8 cellular contexts compared by ENCODE assay signal in genomic region chr15:33194237-33194636, GRCh38. TPM values are rescaled to one million over a fixed set of nuclear protein-coding genes. Genes with fewer than 3 reads are reported as not detected.
DNase-seq lines count a peak whose midpoint lies in the region; ATAC-seq and TF ChIP-seq lines count a peak whose summit lies in the region.

No MANE protein-coding gene starts in this region.

- peak overlapping the region; percentile 44 to 75 for H3K4me3 ChIP-seq in neuronal stem cell (ENCODE audit: low read length in 2 of 2)

- H3K18ac ChIP-seq in neuronal stem cell (ENCODE audit: low read length), result peak overlapping the region; percentile 5

- no peaks in the 10 kb centered on the region for H3K36me3 Mint-ChIP-seq in CD4-positive, alpha-beta T cell (ENCODE audit: low read depth)
- no peaks in the 10 kb centered on the region for H3K36me3 Mint-ChIP-seq in effector memory CD8-positive, alpha-beta T cell (ENCODE audit: insufficient read depth)

- no peak overlapping the region for H3K9ac ChIP-seq in neuronal stem cell (ENCODE audit: low read depth, low read length, poor library complexity)

- CTCF ChIA-PET in CD4-positive, alpha-beta T cell (lab: Charles Lee), result no interaction called here

- no peak overlapping the region for H4K8ac ChIP-seq in neuronal stem cell (ENCODE audit: low read depth, low read length)

- H3K79me1 ChIP-seq in neuronal stem cell (ENCODE audit: low read depth, low read length), result no peaks in the 10 kb centered on the region

- H3K27me3 ChIP-seq in CD4-positive, alpha-beta T cell (ENCODE audit: control insufficient read depth, insufficient read depth, low read length), result no peaks in the 10 kb centered on the region
- H3K27me3 ChIP-seq in neuronal stem cell (ENCODE audit: control insufficient read depth in 3 of 3, insufficient read depth in 3 of 3, low read depth in 1 of 3, low read length in 3 of 3), result peaks cover 0 to 21% (median 2%) of the 10 kb centered on the region in 3 experiments

- no peaks in the 10 kb centered on the region for H3K9me3 Mint-ChIP-seq in CD4-positive, alpha-beta T cell
- no peaks in the 10 kb centered on the region for H3K9me3 Mint-ChIP-seq in effector memory CD8-positive, alpha-beta T cell

- no peak overlapping the region for H4K91ac ChIP-seq in neuronal stem cell (ENCODE audit: low read depth, low read length, poor library complexity)

- H3K23ac ChIP-seq in neuronal stem cell (ENCODE audit: low read depth, low read length, poor library complexity), result no peak overlapping the region

- POLR2A ChIA-PET in CD4-positive, alpha-beta T cell (lab: Charles Lee), result interaction anchor here (0.6 to 2.1 kb wide), 4 partner anchors 8 to 23 kb away, joined by 3 to 5 read pairs (median 3); no protein-coding TSS in a partner anchor

- peak overlapping the region; percentile 68 for H3K27ac Mint-ChIP-seq in CD4-positive, alpha-beta T cell
- H3K27ac Mint-ChIP-seq in effector memory CD8-positive, alpha-beta T cell, result no peak overlapping the region

- H3K27ac ChIP-seq in CD4-positive, alpha-beta T cell (ENCODE audit: low read depth, low read length), result no peak overlapping the region
- no peak overlapping the region for H3K27ac ChIP-seq in neuronal stem cell (replicated peaks; ENCODE audit: low read length)

- ATAC-seq in CD4-positive, alpha-beta T cell (ENCODE audit: poor library complexity), result no peak
- no peak for ATAC-seq in effector memory CD8-positive, alpha-beta T cell (replicated peaks)
- ATAC-seq in HG03378 (IDR thresholded peaks at IDR 0.05; ENCODE audit: unreplicated experiment) (no peak), HG03520 (IDR thresholded peaks at IDR 0.05; ENCODE audit: unreplicated experiment) (no peak), HG02623 (IDR thresholded peaks at IDR 0.05; ENCODE audit: unreplicated experiment) (no peak)

- TF ChIP-seq CTCF in CD4-positive, alpha-beta T cell (IDR thresholded peaks at IDR 0.05), result no peak

- no peak overlapping the region for H3K14ac ChIP-seq in neuronal stem cell (ENCODE audit: low read length)

- no CpG with 5 or more reads among the region's 17 CpGs for WGBS in neuronal stem cell (ENCODE audit: extremely low coverage in 2 of 2, insufficient read length in 2 of 2, insufficient replicate concordance in 1 of 2), 2 donors

- H3K36me3 ChIP-seq in neuronal stem cell (replicated peaks in 1 of 2; ENCODE audit: control insufficient read depth in 2 of 2, insufficient read depth in 2 of 2, low read length in 2 of 2), result no peaks in the 10 kb centered on the region

- DNase-seq in CD4-positive, alpha-beta T cell, result peak in 1 of 10 experiments; percentile 0
- DNase-seq in NCI-H748 treated with DMSO at 0.1 percent for 48 hours (lab: John Stamatoyannopoulos, UW) (peak; percentile 26), neuronal stem cell (ENCODE audit: low spot score) (peak; percentile 58), SKM-1 treated with dmso at 0.1 percent for 144 hours (lab: John Stamatoyannopoulos, UW; ENCODE audit: unreplicated experiment) (no peak)
- DNase-seq in effector memory CD8-positive, alpha-beta T cell, result no peak

- no peak overlapping the region for H2BK5ac ChIP-seq in neuronal stem cell (ENCODE audit: low read length)

- H2AK5ac ChIP-seq in neuronal stem cell (ENCODE audit: low read depth, low read length), result no peak overlapping the region

- no peak overlapping the region for H2BK120ac ChIP-seq in neuronal stem cell (ENCODE audit: low read depth, low read length)

- H3K4ac ChIP-seq in neuronal stem cell (ENCODE audit: low read length), result no peak overlapping the region

- peak overlapping the region; percentile 87 for H3K4me3 Mint-ChIP-seq in CD4-positive, alpha-beta T cell
- peak overlapping the region; percentile 67 to 76 for H3K4me3 Mint-ChIP-seq in effector memory CD8-positive, alpha-beta T cell

- H2BK15ac ChIP-seq in neuronal stem cell (ENCODE audit: low read length), result no peak overlapping the region

- intact Hi-C loops in CD4-positive, alpha-beta T cell (cut with DNase I, micrococcal nuclease), result loop anchor here in 1 of 2 experiments (2.0 kb wide), 1 partner anchor 67 kb away; no protein-coding TSS in a partner anchor

- peak overlapping the region; percentile 98 for H2AFZ ChIP-seq in neuronal stem cell (ENCODE audit: low read length)

- peak overlapping the region; percentile 83 for H3K4me2 ChIP-seq in neuronal stem cell (ENCODE audit: insufficient read depth, low read length, poor library complexity, severe bottlenecking)

- H3K27me3 Mint-ChIP-seq in CD4-positive, alpha-beta T cell, result peaks cover 11% of the 10 kb centered on the region
- peaks cover 0 to 35% of the 10 kb centered on the region in 2 donors for H3K27me3 Mint-ChIP-seq in effector memory CD8-positive, alpha-beta T cell

- peaks cover 7 to 12% of the 10 kb centered on the region in 2 donors for H3K4me1 ChIP-seq in neuronal stem cell (ENCODE audit: control insufficient read depth in 2 of 2, insufficient read depth in 1 of 2, low read depth in 1 of 2, low read length in 2 of 2)

- no peak overlapping the region for H2BK12ac ChIP-seq in neuronal stem cell (ENCODE audit: low read length)

- no peaks in the 10 kb centered on the region for H3K9me3 ChIP-seq in CD4-positive, alpha-beta T cell (ENCODE audit: control insufficient read depth, low read length)
- no peaks in the 10 kb centered on the region for H3K9me3 ChIP-seq in neuronal stem cell (replicated peaks in 1 of 2; ENCODE audit: control insufficient read depth in 2 of 2, insufficient read depth in 1 of 2, low read depth in 1 of 2, low read length in 2 of 2)

- peaks cover 14% of the 10 kb centered on the region for H3K4me1 Mint-ChIP-seq in CD4-positive, alpha-beta T cell (ENCODE audit: low read depth)
- peaks cover 5 to 6% of the 10 kb centered on the region in 2 donors for H3K4me1 Mint-ChIP-seq in effector memory CD8-positive, alpha-beta T cell (ENCODE audit: low read depth in 2 of 2)

RNA-seq across cellular contexts. Expression of gene FMN1, which starts 0.3 kb away (rescaled TPM):
- under 1 TPM; 0.39 to 0.55 TPM for total RNA-seq in CD4-positive, alpha-beta T cell
- polyA plus RNA-seq in neuronal stem cell (2013, experiment 1 of 2), result 0.56 TPM
- 0.39 TPM for polyA plus RNA-seq in neuronal stem cell (2013, experiment 2 of 2)

Comparison
In these comparisons a context has a peak if more than half of its experiments do, and no peak if none do; other contexts are left out.
1. DNase-seq: peak in NCI-H748 treated with DMSO at 0.1 percent for 48 hours (single experiment) and neuronal stem cell (single experiment); none in effector memory CD8-positive, alpha-beta T cell (0 of 3) and SKM-1 treated with dmso at 0.1 percent for 144 hours (single experiment).